Comparison of ENCODE assay signal across 9 cellular contexts in the genomic region with DNA sequence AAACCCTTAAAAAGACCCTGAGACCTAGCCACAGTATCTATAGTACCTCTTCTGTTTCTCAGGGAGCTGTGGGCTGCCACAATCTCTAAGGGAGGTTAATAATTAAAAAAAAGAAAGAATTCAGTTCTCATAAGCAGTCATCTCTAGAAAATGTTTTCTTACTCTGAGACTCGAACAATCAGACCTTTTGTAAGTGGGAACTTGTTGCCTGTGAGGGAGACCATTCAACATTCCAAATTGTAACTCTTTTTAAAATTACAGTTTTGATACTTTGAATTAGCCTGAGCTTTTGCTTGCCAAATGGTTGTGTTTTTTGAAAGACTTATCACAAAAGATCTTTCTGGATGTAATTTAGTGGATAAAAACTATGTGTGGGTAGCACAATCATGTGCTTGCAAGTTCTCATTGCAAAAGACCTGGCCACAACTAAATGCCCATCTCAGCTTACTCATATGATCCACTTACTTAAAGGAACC. TPM values are rescaled to one million over a fixed set of nuclear protein-coding genes. Genes with fewer than 3 reads are reported as not detected.
A peak's percentile ranks its signal among the peaks of the same experiment; 100 is the strongest.
DNase-seq lines count a peak whose midpoint lies in the region; ATAC-seq and TF ChIP-seq lines count a peak whose summit lies in the region.
"Had no signal": no experiment of that assay in that cellular context is flagged by ENCODE, and none has a peak within 500 bp of the region (broad histone marks: within the 10 kb centered on the region; RNA-seq: fewer than 3 reads in every experiment).

No MANE protein-coding gene starts in this region.

- H3K4me3 ChIP-seq in fibroblast of villous mesenchyme (ENCODE audit: low read depth, low read length) (no peak overlapping the region), WERI-Rb-1 (ENCODE audit: low read depth, low read length) (no peak overlapping the region)

- TF ChIP-seq CTCF in CD14-positive monocyte (IDR thresholded peaks at IDR 0.05) (no peak), GM20000 (IDR thresholded peaks at IDR 0.05; ENCODE audit: extremely low read depth, missing control alignments) (no peak), fibroblast of villous mesenchyme (IDR thresholded peaks at IDR 0.05; ENCODE audit: insufficient read depth, low read depth, low read length) (no peak), WERI-Rb-1 (IDR thresholded peaks at IDR 0.05; ENCODE audit: low read depth, low read length) (no peak)

- H3K27ac ChIP-seq in WERI-Rb-1: no peak overlapping the region

- H3K4me1 Mint-ChIP-seq in CD14-positive monocyte: peaks cover 34% of the 10 kb centered on the region

- no peak for DNase-seq in CD14-positive monocyte (ENCODE audit: low spot score)
- DNase-seq in GM20000 (ENCODE audit: low spot score): peak; percentile 65
- DNase-seq in fibroblast of villous mesenchyme (ENCODE audit: low read depth): peak; percentile 84
- DNase-seq in NOMO-1 treated with dmso at 0.1 percent for 144 hours (lab: John Stamatoyannopoulos, UW; ENCODE audit: unreplicated experiment): no peak
- no peak for DNase-seq in WERI-Rb-1
- no peak for DNase-seq in NCI-H2029 (lab: John Stamatoyannopoulos, UW)
- DNase-seq in GDM1 (lab: John Stamatoyannopoulos, UW): no peak
- DNase-seq: DND-41 had no signal

- H3K36me3 Mint-ChIP-seq in CD14-positive monocyte: peaks cover 3 to 21% of the 10 kb centered on the region in 2 donors

- H3K9me3 Mint-ChIP-seq in CD14-positive monocyte: peaks cover 0 to 7% (median 0%) of the 10 kb centered on the region in 7 donors

- no peaks in the 10 kb centered on the region for H3K9me3 ChIP-seq in WERI-Rb-1 (ENCODE audit: severe bottlenecking)

- intact Hi-C loops in CD14-positive monocyte (cut with micrococcal nuclease): loop anchor here in 1 of 2 donors (1.0 to 5.0 kb wide), 2 partner anchors 16 to 37 kb away; no protein-coding TSS in a partner anchor

- peak overlapping the region; percentile 88 to 98 (median 93) for H3K27ac Mint-ChIP-seq in CD14-positive monocyte

- peaks cover 87% of the 10 kb centered on the region for H3K27me3 ChIP-seq in WERI-Rb-1 (ENCODE audit: insufficient read depth, low read depth, severe bottlenecking)

- peak overlapping the region in 1 of 2 donors; percentile 67 for H3K4me3 Mint-ChIP-seq in CD14-positive monocyte

- peaks cover 3 to 5% (median 3%) of the 10 kb centered on the region in 3 donors for H3K27me3 Mint-ChIP-seq in CD14-positive monocyte (ENCODE audit: low read depth in 3 of 3)

- ATAC-seq in HG03378 (IDR thresholded peaks at IDR 0.05; ENCODE audit: unreplicated experiment): peak; percentile 77

- no peaks in the 10 kb centered on the region for H3K36me3 ChIP-seq in WERI-Rb-1

RNA-seq across cellular contexts. Expression of a gene that starts 33.3 kb away (rescaled TPM):
- polyA plus RNA-seq in CD14-positive monocyte: 10 to 100 TPM in 1 of 2 donors, 1 to 10 TPM in 1; 6.2 to 12.0 TPM
- total RNA-seq in fibroblast of villous mesenchyme: 0.32 TPM in 1 of 2 replicates, not detected in the other

Comparison
In these comparisons a context has a peak if more than half of its experiments do, and no peak if none do; other contexts are left out.
1. DNase-seq: peak in GM20000 (single experiment) and fibroblast of villous mesenchyme (single experiment); none in CD14-positive monocyte (single experiment), NOMO-1 treated with dmso at 0.1 percent for 144 hours (single experiment), WERI-Rb-1 (single experiment), NCI-H2029 (single experiment) and GDM1 (single experiment).